10 cellular contexts compared by ENCODE assay signal in genomic region chrX:71909956-71910355, GRCh38. TPM values are rescaled to one million over a fixed set of nuclear protein-coding genes. Genes with fewer than 3 reads are reported as not detected.
A peak's percentile ranks its signal among the peaks of the same experiment; 100 is the strongest.
DNase-seq lines count a peak whose midpoint lies in the region; ATAC-seq and TF ChIP-seq lines count a peak whose summit lies in the region.
"Had no signal": no experiment of that assay in that cellular context is flagged by ENCODE, and none has a peak within 500 bp of the region (broad histone marks: within the 10 kb centered on the region; RNA-seq: fewer than 3 reads in every experiment).

No MANE protein-coding gene starts in this region.

- intact Hi-C loops in left ventricle myocardium inferior (cut with micrococcal nuclease) = loop anchor here (10.0 kb wide), 1 partner anchor 225 kb away; the partner anchor contains the start of gene RTL5

- CTCF ChIA-PET in GM10248 (lab: Yijun Ruan, JAX) = no interaction called here

- TF ChIP-seq CTCF in left ventricle myocardium inferior (IDR thresholded peaks at IDR 0.05; ENCODE audit: borderline replicate concordance) (no peak), retinal pigment epithelial cell (conservative IDR thresholded peaks at IDR 0.05; ENCODE audit: low read depth, low read length) (peak; percentile 43), GM10248 (IDR thresholded peaks at IDR 0.05; ENCODE audit: control extremely low read depth, extremely low read depth, low read depth, missing control alignments) (no peak)

- H3K27ac ChIP-seq in left ventricle myocardium inferior (replicated peaks) = no peak overlapping the region
- H3K27ac ChIP-seq: 22Rv1 had no signal

- peaks cover 46% of the 10 kb centered on the region for H3K27me3 ChIP-seq in left ventricle myocardium inferior (ENCODE audit: low read depth)

- H3K4me1 ChIP-seq in left ventricle myocardium inferior = peaks cover 8% of the 10 kb centered on the region

- H3K4me1 Mint-ChIP-seq in T-helper 17 cell = peaks cover 2% of the 10 kb centered on the region

- POLR2A ChIA-PET in GM10248 (lab: Yijun Ruan, JAX) = no interaction called here

- ATAC-seq in T-helper 17 cell = no peak
- ATAC-seq in HG03280 (IDR thresholded peaks at IDR 0.05; ENCODE audit: unreplicated experiment) = no peak

- H3K27me3 Mint-ChIP-seq in T-helper 17 cell = peaks cover 40% of the 10 kb centered on the region

- H3K36me3 Mint-ChIP-seq in T-helper 17 cell (ENCODE audit: low read depth) = no peaks in the 10 kb centered on the region

- DNase-seq in DMS 273 (lab: John Stamatoyannopoulos, UW; ENCODE audit: unreplicated experiment) = peak; percentile 59
- DNase-seq in DMS 273 treated with DMSO at 0.1 percent for 48 hours (lab: John Stamatoyannopoulos, UW) = no peak
- DNase-seq in T-helper 17 cell = no peak
- DNase-seq in left ventricle myocardium inferior = no peak
- no peak for DNase-seq in retinal pigment epithelial cell (ENCODE audit: low read depth)
- no peak for DNase-seq in GM10248 (ENCODE audit: extremely low spot score)
- no peak for DNase-seq in GOT3 (lab: John Stamatoyannopoulos, UW)
- DNase-seq: NCI-H1417 treated with DMSO at 0.1 percent for 48 hours had no signal

- H3K9me3 ChIP-seq in T-helper 17 cell (ENCODE audit: control insufficient read depth, low read length, poor library complexity, severe bottlenecking) (no peaks in the 10 kb centered on the region), left ventricle myocardium inferior (replicated peaks) (no peaks in the 10 kb centered on the region)

- H3K4me3 Mint-ChIP-seq in T-helper 17 cell = peak overlapping the region; percentile 9

- H3K27ac Mint-ChIP-seq in T-helper 17 cell = no peak overlapping the region

- H3K36me3 ChIP-seq in left ventricle myocardium inferior = no peaks in the 10 kb centered on the region

- H3K4me3 ChIP-seq in left ventricle myocardium inferior (peak overlapping the region; percentile 63), retinal pigment epithelial cell (ENCODE audit: low read length) (peak overlapping the region; percentile 40)

RNA-seq across cellular contexts. Expression of gene NHSL2, which starts 0.7 kb away (rescaled TPM):
- 10 to 100 TPM; 10.0 to 20.3 TPM for total RNA-seq in T-helper 17 cell
- 3.8 TPM for total RNA-seq in left ventricle myocardium inferior
